14 cellular contexts compared by ENCODE assay signal in genomic region chr7:46015107-46015868, GRCh38.
DNase-seq lines count a peak whose midpoint lies in the region; ATAC-seq and TF ChIP-seq lines count a peak whose summit lies in the region.
"Had no signal": no experiment of that assay in that cellular context is flagged by ENCODE, and none has a peak within 500 bp of the region (broad histone marks: within the 10 kb centered on the region; RNA-seq: fewer than 3 reads in every experiment).

No MANE protein-coding gene starts in this region.

- H3K27me3 ChIP-seq in NT2/D1 (ENCODE audit: insufficient read depth, insufficient read length): no peaks in the 10 kb centered on the region
- H3K27me3 ChIP-seq in heart left ventricle: no peaks in the 10 kb centered on the region
- no peaks in the 10 kb centered on the region for H3K27me3 ChIP-seq in uterus
- H3K27me3 ChIP-seq: foreskin keratinocyte had no signal

- intact Hi-C loops in heart left ventricle (cut with DNase I) (no loop called here), uterus (cut with DNase I; ENCODE audit: low total_unique reads) (no loop called here)

- H3K9me3 ChIP-seq in NT2/D1 (ENCODE audit: insufficient read depth, low read length) (no peaks in the 10 kb centered on the region), heart left ventricle (peaks cover 0 to 12% (median 0%) of the 10 kb centered on the region in 12 donors), uterus (no peaks in the 10 kb centered on the region)

- TF ChIP-seq CTCF in heart left ventricle (IDR thresholded peaks at IDR 0.05) (no peak), nephron progenitor cell (IDR thresholded peaks at IDR 0.05) (no peak), uterus (IDR thresholded peaks at IDR 0.05) (no peak)

- H3K9me3 Mint-ChIP-seq in nephron progenitor cell: peaks cover 22% of the 10 kb centered on the region

- H3K36me3 ChIP-seq in NT2/D1 (ENCODE audit: insufficient read depth, insufficient read length, low read length) (no peaks in the 10 kb centered on the region), heart left ventricle (no peaks in the 10 kb centered on the region), uterus (no peaks in the 10 kb centered on the region)

- H3K4me1 ChIP-seq in NT2/D1 (ENCODE audit: insufficient read depth, insufficient read length): no peaks in the 10 kb centered on the region
- peaks cover 0 to 10% (median 4%) of the 10 kb centered on the region in 12 donors for H3K4me1 ChIP-seq in heart left ventricle
- no peaks in the 10 kb centered on the region for H3K4me1 ChIP-seq in uterus
- H3K4me1 ChIP-seq: foreskin keratinocyte had no signal

- H3K36me3 Mint-ChIP-seq in nephron progenitor cell (ENCODE audit: low read depth): peaks cover 9% of the 10 kb centered on the region
- H3K36me3 Mint-ChIP-seq: activated CD8-positive, alpha-beta memory T cell treated with anti-CD3 and anti-CD28 coated beads, Interleukin-2, amount 10 ng/mL, durations not matched to agents 7 days and 5 days; natural killer cell; T-cell had no signal

- peaks cover 12% of the 10 kb centered on the region for H3K27me3 Mint-ChIP-seq in nephron progenitor cell (ENCODE audit: low read depth, poor library complexity)
- H3K27me3 Mint-ChIP-seq: T-cell had no signal

- peaks cover 33% of the 10 kb centered on the region for H3K4me1 Mint-ChIP-seq in nephron progenitor cell
- H3K4me1 Mint-ChIP-seq: activated CD8-positive, alpha-beta memory T cell treated with anti-CD3 and anti-CD28 coated beads, Interleukin-2, amount 10 ng/mL, durations not matched to agents 7 days and 5 days; natural killer cell; T-cell had no signal

- H3K4me3 Mint-ChIP-seq in nephron progenitor cell: no peak overlapping the region
- H3K4me3 Mint-ChIP-seq: activated CD8-positive, alpha-beta memory T cell treated with anti-CD3 and anti-CD28 coated beads, Interleukin-2, amount 10 ng/mL, durations not matched to agents 7 days and 5 days; natural killer cell; T-cell had no signal

- no peak for TF ChIP-seq POLR2A in heart left ventricle (IDR thresholded peaks at IDR 0.05)
- TF ChIP-seq POLR2A in uterus (IDR thresholded peaks at IDR 0.05): no peak

- no peak overlapping the region for H3K27ac Mint-ChIP-seq in nephron progenitor cell
- H3K27ac Mint-ChIP-seq: activated CD8-positive, alpha-beta memory T cell treated with anti-CD3 and anti-CD28 coated beads, Interleukin-2, amount 10 ng/mL, durations not matched to agents 7 days and 5 days; natural killer cell; T-cell had no signal

- peak; percentile 22 for DNase-seq in Daoy (ENCODE audit: low read depth)
- DNase-seq in NT2/D1 (ENCODE audit: low read depth, low spot score): peak; percentile 97
- peak; percentile 62 to 85 (median 76) for DNase-seq in heart left ventricle
- peak; percentile 73 for DNase-seq in nephron progenitor cell
- DNase-seq in glomerular visceral epithelial cell (ENCODE audit: extremely low spot score): no peak
- no peak for DNase-seq in uterus
- no peak for DNase-seq in dermis blood vessel endothelial cell
- DNase-seq: activated CD8-positive, alpha-beta memory T cell treated with anti-CD3 and anti-CD28 coated beads, Interleukin-2, amount 10 ng/mL, durations not matched to agents 7 days and 5 days; foreskin keratinocyte; KBM-7; natural killer cell; NCI-H446 treated with DMSO at 0.1 percent for 48 hours had no signal

- no peak overlapping the region for H3K4me3 ChIP-seq in NT2/D1 (ENCODE audit: insufficient read length, low read depth)
- no peak overlapping the region for H3K4me3 ChIP-seq in heart left ventricle
- no peak overlapping the region for H3K4me3 ChIP-seq in uterus

- WGBS in heart left ventricle, 4 donors: 38 to 60% (median 40%) methylated on average over 9 to 13 of the region's 13 CpGs

- H3K9ac ChIP-seq in NT2/D1 (ENCODE audit: insufficient read length, low read depth): no peak overlapping the region

- peak; percentile 47 to 83 (median 61) for ATAC-seq in heart left ventricle
- no peak for ATAC-seq in HG03457 (IDR thresholded peaks at IDR 0.05; ENCODE audit: unreplicated experiment)
- ATAC-seq: activated CD8-positive, alpha-beta memory T cell treated with anti-CD3 and anti-CD28 coated beads, Interleukin-2, amount 10 ng/mL, durations not matched to agents 7 days and 5 days; foreskin keratinocyte; natural killer cell; T-cell had no signal

- H3K27ac ChIP-seq in heart left ventricle: no peak overlapping the region
- H3K27ac ChIP-seq in uterus: no peak overlapping the region
- H3K27ac ChIP-seq: foreskin keratinocyte had no signal

Comparison
In these comparisons a context has a peak if more than half of its experiments do, and no peak if none do; other contexts are left out.
1. DNase-seq: peak in Daoy (single experiment), NT2/D1 (single experiment), heart left ventricle (5 of 5) and nephron progenitor cell (single experiment); none in glomerular visceral epithelial cell (single experiment), uterus (0 of 2) and dermis blood vessel endothelial cell (single experiment).